ENCODE assay signal across 9 cellular contexts in genomic region chr2:229270551-229271410, GRCh38. TPM values are rescaled to one million over a fixed set of nuclear protein-coding genes. Genes with fewer than 3 reads are reported as not detected.
A peak's percentile ranks its signal among the peaks of the same experiment; 100 is the strongest.
DNase-seq lines count a peak whose midpoint lies in the region; ATAC-seq, FAIRE-seq and TF ChIP-seq lines count a peak whose summit lies in the region.
"Had no signal": no experiment of that assay in that cellular context is flagged by ENCODE, and none has a peak within 500 bp of the region (broad histone marks: within the 10 kb centered on the region; RNA-seq: fewer than 3 reads in every experiment).

PID1 (minus strand) TSS chr2:229271287; CDS start chr2:229271043, 244 bp downstream.

- no peaks in the 10 kb centered on the region for H3K9me3 Mint-ChIP-seq in neural crest cell

- no peak within 1 kb of the TSS for H3K27ac Mint-ChIP-seq in neural crest cell (ENCODE audit: unreplicated experiment)

- H3K4me3 ChIP-seq in fibroblast of pulmonary artery (replicated peaks; ENCODE audit: low read depth, low read length) = peak within 1 kb of the TSS; percentile 79

- no peaks in the 10 kb centered on the region for H3K36me3 Mint-ChIP-seq in neural crest cell (ENCODE audit: low read depth)

- peaks cover 5% of the 10 kb centered on the region for H3K4me1 Mint-ChIP-seq in neural crest cell

- peak within 1 kb of the TSS; percentile 73 for H3K4me3 Mint-ChIP-seq in neural crest cell

- TF ChIP-seq CTCF in fibroblast of pulmonary artery (IDR thresholded peaks at IDR 0.05; ENCODE audit: low read length, missing control alignments) (no peak), neural crest cell (conservative IDR thresholded peaks at IDR 0.05) (no peak)

- no peak for TF ChIP-seq POLR2A in GM12891 (IDR thresholded peaks at IDR 0.05; ENCODE audit: low read depth, low read length)

- peak; percentile 22 for DNase-seq in ELF-1 (ENCODE audit: low read depth, low spot score)
- peak; percentile 49 for DNase-seq in NCI-H774 (lab: John Stamatoyannopoulos, UW)
- DNase-seq in fibroblast of pulmonary artery (ENCODE audit: low read depth) = peak; percentile 62
- DNase-seq in neural crest cell (ENCODE audit: low read depth, low spot score) = peak; percentile 9
- no peak for DNase-seq in GM12891 (ENCODE audit: insufficient read length, low spot score)
- no peak for DNase-seq in SIG-M5 (lab: John Stamatoyannopoulos, UW)

- peaks cover 60% of the 10 kb centered on the region for H3K27me3 Mint-ChIP-seq in neural crest cell (ENCODE audit: low read depth)

- no peak for FAIRE-seq in GM12891 (lab: Jason Lieb, UNC)

- ATAC-seq in GM21529 (IDR thresholded peaks at IDR 0.05; ENCODE audit: unreplicated experiment) (no peak), GM18520 (IDR thresholded peaks at IDR 0.05; ENCODE audit: unreplicated experiment) (no peak)
- ATAC-seq: HCT116 had no signal

TF ChIP-seq in GM12891, 5 proteins besides CTCF, POLR2A, EP300 and RAD21:
- TF ChIP-seq SPI1 (IDR thresholded peaks at IDR 0.05; ENCODE audit: low read depth, low read length) = no peak
- no peak for TF ChIP-seq POLR2AphosphoS5 (IDR thresholded peaks at IDR 0.05; ENCODE audit: low read depth, low read length)
- no peak for TF ChIP-seq POU2F2 (IDR thresholded peaks at IDR 0.05; ENCODE audit: low read depth, low read length)
- no peak for TF ChIP-seq TAF1 (IDR thresholded peaks at IDR 0.05; ENCODE audit: low read depth, low read length)
- no peak for TF ChIP-seq PAX5 (IDR thresholded peaks at IDR 0.05; ENCODE audit: insufficient read depth, low read length, severe bottlenecking)

RNA-seq across cellular contexts. Expression of gene PID1, which starts in this region (rescaled TPM):
- total RNA-seq in neural crest cell = 0.34 and 0.91 TPM in 2 replicates
- not detected for polyA plus RNA-seq in GM12891 (2012; ENCODE audit: low read depth, missing spikeins)

Comparison
In these comparisons a context has a peak if more than half of its experiments do, and no peak if none do; other contexts are left out.
1. Peak in DNase-seq in neural crest cell; RNA of the gene not detected or under 1 TPM.
2. DNase-seq: peak in ELF-1 (single experiment), NCI-H774 (single experiment) and fibroblast of pulmonary artery (single experiment); none in GM12891 (single experiment) and SIG-M5 (single experiment).